16 cellular contexts compared by ENCODE assay signal in genomic region chr6:79634491-79634890, GRCh38. TPM values are rescaled to one million over a fixed set of nuclear protein-coding genes. Genes with fewer than 3 reads are reported as not detected.
DNase-seq lines count a peak whose midpoint lies in the region; TF ChIP-seq lines count a peak whose summit lies in the region.
"Had no signal": no experiment of that assay in that cellular context is flagged by ENCODE, and none has a peak within 500 bp of the region (broad histone marks: within the 10 kb centered on the region; RNA-seq: fewer than 3 reads in every experiment).

No MANE protein-coding gene starts in this region.

- H3K27me3 ChIP-seq in dorsolateral prefrontal cortex: no peaks in the 10 kb centered on the region
- H3K27me3 ChIP-seq: BLaER1 had no signal

- H3K27ac ChIP-seq in dorsolateral prefrontal cortex: peak overlapping the region in 2 of 59 donors; percentile 7 to 46
- H3K27ac ChIP-seq: BLaER1 had no signal

- peak; percentile 38 for DNase-seq in NCI-H1694 (lab: John Stamatoyannopoulos, UW)
- no peak for DNase-seq in NCI-H1694 treated with DMSO at 0.1 percent for 48 hours (lab: John Stamatoyannopoulos, UW)
- peak; percentile 27 for DNase-seq in OCI-M1 (lab: John Stamatoyannopoulos, UW)
- DNase-seq in dorsolateral prefrontal cortex: no peak
- peak; percentile 33 for DNase-seq in putamen (ENCODE audit: low spot score)
- no peak for DNase-seq in LoVo (ENCODE audit: low spot score)
- DNase-seq in HuH-7.5 (ENCODE audit: low spot score): no peak
- DNase-seq in NCI-H2171 treated with DMSO at 0.1 percent for 48 hours (lab: John Stamatoyannopoulos, UW): no peak
- DNase-seq: CD8-positive, alpha-beta T cell; DND-41; MV-4-11; NCI-H2081 treated with DMSO at 0.1 percent for 48 hours; NCI-H510A treated with DMSO at 0.1 percent for 48 hours; SIG-M5 had no signal

- intact Hi-C loops in dorsolateral prefrontal cortex (cut with DNase I): no loop called here

- TF ChIP-seq CTCF in dorsolateral prefrontal cortex (IDR thresholded peaks at IDR 0.05 in 54 of 56, conservative IDR thresholded peaks at IDR 0.05 in 2 of 56; ENCODE audit: low read depth in 1 of 56, partially characterized antibody in 56 of 56): no peak

- H3K4me3 ChIP-seq in dorsolateral prefrontal cortex: peak overlapping the region in 37 of 59 donors; percentile 1 to 90 (median 81)
- H3K4me3 ChIP-seq: BLaER1, HAP-1 had no signal

RNA-seq across cellular contexts. Expression of gene SH3BGRL2, which starts 3.4 kb away (rescaled TPM):
- 10 to 100 TPM; 23.5 to 92.8 (median 60.9) TPM for total RNA-seq in dorsolateral prefrontal cortex

Comparison
In these comparisons a context has a peak if more than half of its experiments do, and no peak if none do; other contexts are left out.
1. DNase-seq: peak in NCI-H1694 (single experiment), OCI-M1 (single experiment) and putamen (single experiment); none in NCI-H1694 treated with DMSO at 0.1 percent for 48 hours (single experiment), dorsolateral prefrontal cortex (0 of 10), LoVo (single experiment), HuH-7.5 (single experiment) and NCI-H2171 treated with DMSO at 0.1 percent for 48 hours (single experiment).